Comparison of ENCODE assay signal across 18 cellular contexts in genomic region chr19:18536475-18536874, GRCh38. TPM values are rescaled to one million over a fixed set of nuclear protein-coding genes. Genes with fewer than 3 reads are reported as not detected.
A peak's percentile ranks its signal among the peaks of the same experiment; 100 is the strongest.
DNase-seq lines count a peak whose midpoint lies in the region; ATAC-seq and TF ChIP-seq lines count a peak whose summit lies in the region.
"Had no signal": no experiment of that assay in that cellular context is flagged by ENCODE, and none has a peak within 500 bp of the region (broad histone marks: within the 10 kb centered on the region; RNA-seq: fewer than 3 reads in every experiment).

No MANE protein-coding gene starts in this region.

- CTCF ChIA-PET in activated naive CD4-positive, alpha-beta T cell treated with anti-CD3 and anti-CD28 coated beads, Interleukin-2, amount 10 ng/mL, durations not matched to agents 7 days and 5 days (lab: Charles Lee) = no interaction called here
- CTCF ChIA-PET in RWPE1 (lab: Yijun Ruan, JAX) = no interaction called here
- CTCF ChIA-PET in activated CD4-positive, alpha-beta T cell treated with anti-CD3 and anti-CD28 coated beads for 36 hours (lab: Charles Lee) = interaction anchor here (1.0 kb wide), 1 partner anchor 14 kb away, joined by 4 read pairs; no protein-coding TSS in a partner anchor

- peak overlapping the region; percentile 58 to 77 for H3K27ac Mint-ChIP-seq in activated naive CD4-positive, alpha-beta T cell treated with anti-CD3 and anti-CD28 coated beads, Interleukin-2, amount 50 U/mL, for 72 hours
- H3K27ac Mint-ChIP-seq in activated naive CD4-positive, alpha-beta T cell treated with anti-CD3 and anti-CD28 coated beads, Interleukin-2, amount 10 ng/mL, durations not matched to agents 7 days and 5 days = no peak overlapping the region
- no peak overlapping the region for H3K27ac Mint-ChIP-seq in neural crest cell (ENCODE audit: unreplicated experiment)
- H3K27ac Mint-ChIP-seq in activated CD4-positive, alpha-beta T cell treated with anti-CD3 and anti-CD28 coated beads for 36 hours = no peak overlapping the region
- H3K27ac Mint-ChIP-seq: CD8-positive, alpha-beta T cell; HFFc6 had no signal

- TF ChIP-seq CTCF in RWPE1 (conservative IDR thresholded peaks at IDR 0.05; ENCODE audit: low read depth) (no peak), neural crest cell (conservative IDR thresholded peaks at IDR 0.05) (no peak)

- H3K9me3 Mint-ChIP-seq in activated naive CD4-positive, alpha-beta T cell treated with anti-CD3 and anti-CD28 coated beads, Interleukin-2, amount 50 U/mL, for 72 hours = no peaks in the 10 kb centered on the region
- no peaks in the 10 kb centered on the region for H3K9me3 Mint-ChIP-seq in activated naive CD4-positive, alpha-beta T cell treated with anti-CD3 and anti-CD28 coated beads, Interleukin-2, amount 10 ng/mL, durations not matched to agents 7 days and 5 days
- H3K9me3 Mint-ChIP-seq in neural crest cell = no peaks in the 10 kb centered on the region
- H3K9me3 Mint-ChIP-seq in activated CD4-positive, alpha-beta T cell treated with anti-CD3 and anti-CD28 coated beads for 36 hours (ENCODE audit: low read depth) = no peaks in the 10 kb centered on the region
- H3K9me3 Mint-ChIP-seq: CD8-positive, alpha-beta T cell; HFFc6 had no signal

- H3K36me3 Mint-ChIP-seq in activated naive CD4-positive, alpha-beta T cell treated with anti-CD3 and anti-CD28 coated beads, Interleukin-2, amount 50 U/mL, for 72 hours = peaks cover 10 to 12% of the 10 kb centered on the region in 2 donors
- peaks cover 31% of the 10 kb centered on the region for H3K36me3 Mint-ChIP-seq in activated naive CD4-positive, alpha-beta T cell treated with anti-CD3 and anti-CD28 coated beads, Interleukin-2, amount 10 ng/mL, durations not matched to agents 7 days and 5 days
- peaks cover 5% of the 10 kb centered on the region for H3K36me3 Mint-ChIP-seq in neural crest cell (ENCODE audit: low read depth)
- peaks cover 45% of the 10 kb centered on the region for H3K36me3 Mint-ChIP-seq in activated CD4-positive, alpha-beta T cell treated with anti-CD3 and anti-CD28 coated beads for 36 hours (ENCODE audit: low read depth)

- peaks cover 7% of the 10 kb centered on the region for H3K4me1 Mint-ChIP-seq in activated naive CD4-positive, alpha-beta T cell treated with anti-CD3 and anti-CD28 coated beads, Interleukin-2, amount 10 ng/mL, durations not matched to agents 7 days and 5 days
- no peaks in the 10 kb centered on the region for H3K4me1 Mint-ChIP-seq in neural crest cell
- peaks cover 6% of the 10 kb centered on the region for H3K4me1 Mint-ChIP-seq in activated CD4-positive, alpha-beta T cell treated with anti-CD3 and anti-CD28 coated beads for 36 hours

- no peak overlapping the region for H3K4me3 Mint-ChIP-seq in activated naive CD4-positive, alpha-beta T cell treated with anti-CD3 and anti-CD28 coated beads, Interleukin-2, amount 10 ng/mL, durations not matched to agents 7 days and 5 days
- H3K4me3 Mint-ChIP-seq in neural crest cell = peak overlapping the region; percentile 17
- no peak overlapping the region for H3K4me3 Mint-ChIP-seq in activated CD4-positive, alpha-beta T cell treated with anti-CD3 and anti-CD28 coated beads for 36 hours
- H3K4me3 Mint-ChIP-seq: CD14-positive monocyte; CD8-positive, alpha-beta T cell; HFFc6 had no signal

- H3K27ac ChIP-seq in RWPE1 (peak overlapping the region; percentile 25), substantia nigra (ENCODE audit: low read depth, low read length, poor library complexity, severe bottlenecking) (no peak overlapping the region)
- H3K27ac ChIP-seq: BLaER1, GM23248, HL-60 had no signal

- no peak for DNase-seq in activated naive CD4-positive, alpha-beta T cell treated with anti-CD3 and anti-CD28 coated beads, Interleukin-2, amount 50 U/mL, for 72 hours (ENCODE audit: low spot score in 2 of 2)
- no peak for DNase-seq in activated naive CD4-positive, alpha-beta T cell treated with anti-CD3 and anti-CD28 coated beads, Interleukin-2, amount 10 ng/mL, durations not matched to agents 7 days and 5 days
- DNase-seq in RWPE1 (ENCODE audit: low spot score) = no peak
- no peak for DNase-seq in neural crest cell (ENCODE audit: low read depth, low spot score)
- no peak for DNase-seq in activated CD4-positive, alpha-beta T cell treated with anti-CD3 and anti-CD28 coated beads for 36 hours
- DNase-seq in substantia nigra (lab: John Stamatoyannopoulos, UW) = no peak
- DNase-seq: 8988T; Calu3; CD8-positive, alpha-beta T cell; DMS79 treated with DMSO at 0.1 percent for 48 hours; GM23248; HCEC 1CT; HFFc6 had no signal

- ATAC-seq in activated naive CD4-positive, alpha-beta T cell treated with anti-CD3 and anti-CD28 coated beads, Interleukin-2, amount 50 U/mL, for 72 hours = no peak
- no peak for ATAC-seq in GM18520 (IDR thresholded peaks at IDR 0.05; ENCODE audit: unreplicated experiment)
- no peak for ATAC-seq in activated CD4-positive, alpha-beta T cell treated with anti-CD3 and anti-CD28 coated beads for 36 hours
- ATAC-seq: CD8-positive, alpha-beta T cell; GM12878 had no signal

- intact Hi-C loops in activated CD4-positive, alpha-beta T cell treated with anti-CD3 and anti-CD28 coated beads for 36 hours (cut with DNase I, micrococcal nuclease) = no loop called here

- no peaks in the 10 kb centered on the region for H3K27me3 Mint-ChIP-seq in activated naive CD4-positive, alpha-beta T cell treated with anti-CD3 and anti-CD28 coated beads, Interleukin-2, amount 10 ng/mL, durations not matched to agents 7 days and 5 days
- no peaks in the 10 kb centered on the region for H3K27me3 Mint-ChIP-seq in neural crest cell (ENCODE audit: low read depth)
- H3K27me3 Mint-ChIP-seq in activated CD4-positive, alpha-beta T cell treated with anti-CD3 and anti-CD28 coated beads for 36 hours = no peaks in the 10 kb centered on the region

- POLR2A ChIA-PET in RWPE1 (lab: Yijun Ruan, JAX; ENCODE audit: low non-redundant PET) = no interaction called here
- POLR2A ChIA-PET in activated CD4-positive, alpha-beta T cell treated with anti-CD3 and anti-CD28 coated beads for 36 hours (lab: Charles Lee) = no interaction called here

RNA-seq across cellular contexts. Expression of gene FKBP8, which starts 6.9 kb away (rescaled TPM):
- total RNA-seq in activated naive CD4-positive, alpha-beta T cell treated with anti-CD3 and anti-CD28 coated beads, Interleukin-2, amount 50 U/mL, for 72 hours = 100 to 1,000 TPM; 153 to 236 TPM
- 173 and 175 TPM in 2 replicates for total RNA-seq in neural crest cell
- total RNA-seq in activated CD4-positive, alpha-beta T cell treated with anti-CD3 and anti-CD28 coated beads for 36 hours = 100 to 1,000 TPM; 208 to 211 TPM

RNA-seq across cellular contexts. Expression of gene ELL, which starts 14.6 kb away (rescaled TPM):
- total RNA-seq in activated naive CD4-positive, alpha-beta T cell treated with anti-CD3 and anti-CD28 coated beads, Interleukin-2, amount 50 U/mL, for 72 hours = 10 to 100 TPM; 18.8 to 23.0 TPM
- 11.1 and 14.2 TPM in 2 replicates for total RNA-seq in neural crest cell
- 10 to 100 TPM; 20.2 to 21.4 TPM for total RNA-seq in activated CD4-positive, alpha-beta T cell treated with anti-CD3 and anti-CD28 coated beads for 36 hours

RNA-seq across cellular contexts. Expression of gene KXD1, which starts 21.2 kb away (rescaled TPM):
- 100 to 1,000 TPM in 1 of 2 donors, 10 to 100 TPM in 1; 75.8 to 122 TPM for total RNA-seq in activated naive CD4-positive, alpha-beta T cell treated with anti-CD3 and anti-CD28 coated beads, Interleukin-2, amount 50 U/mL, for 72 hours
- total RNA-seq in neural crest cell = 88.5 and 91.7 TPM in 2 replicates
- total RNA-seq in activated CD4-positive, alpha-beta T cell treated with anti-CD3 and anti-CD28 coated beads for 36 hours = 100 to 1,000 TPM; 121 to 170 TPM

RNA-seq across cellular contexts. Expression of gene UBA52, which starts 35.2 kb away (rescaled TPM):
- total RNA-seq in activated naive CD4-positive, alpha-beta T cell treated with anti-CD3 and anti-CD28 coated beads, Interleukin-2, amount 50 U/mL, for 72 hours = 1,000 to 10,000 TPM; 1,677 to 1,782 TPM
- 1,081 and 1,137 TPM in 2 replicates for total RNA-seq in neural crest cell
- total RNA-seq in activated CD4-positive, alpha-beta T cell treated with anti-CD3 and anti-CD28 coated beads for 36 hours = 1,000 to 10,000 TPM; 1,703 to 2,296 TPM

RNA-seq across cellular contexts. Expression of gene REX1BD, which starts 52.1 kb away (rescaled TPM):
- total RNA-seq in activated naive CD4-positive, alpha-beta T cell treated with anti-CD3 and anti-CD28 coated beads, Interleukin-2, amount 50 U/mL, for 72 hours = 10 to 100 TPM; 25.2 to 64.0 TPM
- 71.8 and 71.9 TPM in 2 replicates for total RNA-seq in neural crest cell
- total RNA-seq in activated CD4-positive, alpha-beta T cell treated with anti-CD3 and anti-CD28 coated beads for 36 hours = 10 to 100 TPM; 47.8 to 81.3 TPM

Comparison
In these comparisons a context has a peak if more than half of its experiments do, and no peak if none do; other contexts are left out.
1. H3K27ac Mint-ChIP-seq: peak in activated naive CD4-positive, alpha-beta T cell treated with anti-CD3 and anti-CD28 coated beads, Interleukin-2, amount 50 U/mL, for 72 hours (2 of 2); none in activated naive CD4-positive, alpha-beta T cell treated with anti-CD3 and anti-CD28 coated beads, Interleukin-2, amount 10 ng/mL, durations not matched to agents 7 days and 5 days (single experiment), neural crest cell (single experiment) and activated CD4-positive, alpha-beta T cell treated with anti-CD3 and anti-CD28 coated beads for 36 hours (single experiment).